In the genomic region with DNA sequence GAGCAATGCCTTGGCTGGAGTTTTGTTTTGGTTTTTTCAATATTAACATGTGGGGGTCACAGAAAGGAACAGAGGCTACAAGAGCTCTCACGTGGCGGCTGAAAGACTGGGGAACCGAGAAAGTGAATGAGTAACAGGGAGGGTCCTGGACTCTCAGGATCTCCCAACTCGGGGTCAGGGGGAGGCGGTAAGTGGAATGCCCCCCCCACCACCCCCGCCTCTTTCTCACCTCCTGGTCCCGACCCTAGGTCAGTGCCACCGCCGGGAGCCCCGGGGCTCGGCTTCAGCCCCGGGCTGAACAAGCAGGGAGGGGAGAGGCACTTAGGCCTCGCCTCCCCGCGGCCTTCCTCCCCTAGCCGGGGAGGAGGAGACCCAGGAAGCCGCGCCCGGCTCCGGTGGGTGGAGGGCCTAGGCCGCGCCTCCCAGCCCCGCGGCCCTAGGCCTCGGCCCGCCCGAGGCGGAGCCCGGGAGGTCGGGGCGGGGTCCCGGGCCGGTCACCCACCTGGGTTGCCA, we compare ENCODE assay signal across 8 cellular contexts. TPM values are rescaled to one million over a fixed set of nuclear protein-coding genes. Genes with fewer than 3 reads are reported as not detected.
DNase-seq lines count a peak whose midpoint lies in the region; ATAC-seq and TF ChIP-seq lines count a peak whose summit lies in the region.
"Not testable (repeated sequence)": the region's sequence is repeated elsewhere in the genome, so short reads cannot be mapped to it uniquely, and the experiment has no call there.

No MANE protein-coding gene starts in this region.

- TF ChIP-seq EP300 in upper lobe of left lung (IDR thresholded peaks at IDR 0.05), result not testable (repeated sequence)

- peak overlapping the region in 2 of 4 donors; percentile 61 to 93 for H3K4me3 ChIP-seq in adrenal gland
- peak overlapping the region; percentile 60 for H3K4me3 ChIP-seq in right cardiac atrium (ENCODE audit: low read length)
- peak overlapping the region; percentile 44 for H3K4me3 ChIP-seq in rectal smooth muscle tissue (ENCODE audit: low read length)
- H3K4me3 ChIP-seq in upper lobe of left lung, result peak overlapping the region; percentile 33 to 86 (median 68)

- ATAC-seq in HG02852 (IDR thresholded peaks at IDR 0.05; ENCODE audit: unreplicated experiment) (peak; percentile 85), right cardiac atrium (peak; percentile 98), upper lobe of left lung (ENCODE audit: low FRiP score in 2 of 2) (peak; percentile 99)

- TF ChIP-seq CTCF in GM13976 (IDR thresholded peaks at IDR 0.05; ENCODE audit: borderline replicate concordance, control extremely low read depth, extremely low read depth, insufficient read depth, missing control alignments); adrenal gland (IDR thresholded peaks at IDR 0.05); upper lobe of left lung (IDR thresholded peaks at IDR 0.05): not testable (repeated sequence)

- not testable (repeated sequence) for TF ChIP-seq POLR2A in adrenal gland (IDR thresholded peaks at IDR 0.05); upper lobe of left lung (IDR thresholded peaks at IDR 0.05)

- not testable (repeated sequence) for H3K9me3 ChIP-seq in adrenal gland (replicated peaks in 1 of 3); right cardiac atrium (ENCODE audit: control insufficient read depth, low read length); upper lobe of left lung

- not testable (repeated sequence) for H3K4me1 ChIP-seq in adrenal gland (replicated peaks in 1 of 2); right cardiac atrium (ENCODE audit: control insufficient read depth, insufficient read depth, low read length); rectal smooth muscle tissue (ENCODE audit: control insufficient read depth, insufficient read depth, low read length); upper lobe of left lung

- not testable (repeated sequence) for H3K27me3 ChIP-seq in adrenal gland; right cardiac atrium (ENCODE audit: control insufficient read depth, insufficient read depth); rectal smooth muscle tissue (ENCODE audit: control insufficient read depth, insufficient read depth, low read length); upper lobe of left lung

- WGBS in adrenal gland, 4 donors, result 0% methylated on average over 6 to 23 of the region's 33 CpGs
- under 1% methylated on average over 24 of the region's 33 CpGs for WGBS in right cardiac atrium
- WGBS in upper lobe of left lung, 2 donors, result 0% methylated on average over 6 to 12 of the region's 33 CpGs

- peak; percentile 74 for DNase-seq in GM13976 (ENCODE audit: low spot score)
- DNase-seq in NCI-H1436 (lab: John Stamatoyannopoulos, UW), result peak; percentile 52
- DNase-seq in T-helper 9 cell, result peak; percentile 79
- DNase-seq in adrenal gland, result peak; percentile 77 to 86 (median 84)
- DNase-seq in right cardiac atrium, result peak; percentile 88 to 94 (median 94)
- DNase-seq in upper lobe of left lung, result peak; percentile 92 to 95

- intact Hi-C loops in adrenal gland (cut with DNase I); right cardiac atrium (cut with DNase I): not testable (repeated sequence)

- in situ Hi-C loops in GM13976 (cut with MboI; ENCODE audit: low sequenced_read_pairs, unreplicated experiment), result not testable (repeated sequence)

- not testable (repeated sequence) for H3K36me3 ChIP-seq in adrenal gland (replicated peaks in 1 of 2); rectal smooth muscle tissue (ENCODE audit: control insufficient read depth, insufficient read depth, low read length); upper lobe of left lung

- H3K9ac ChIP-seq in rectal smooth muscle tissue (ENCODE audit: low read length), result not testable (repeated sequence)

- H3K27ac ChIP-seq in adrenal gland, result peak overlapping the region; percentile 82 to 98 (median 93)
- peak overlapping the region; percentile 93 for H3K27ac ChIP-seq in right cardiac atrium (ENCODE audit: low read length)
- H3K27ac ChIP-seq in rectal smooth muscle tissue (ENCODE audit: low read depth, low read length), result peak overlapping the region; percentile 90
- peak overlapping the region; percentile 92 to 98 (median 96) for H3K27ac ChIP-seq in upper lobe of left lung

RNA-seq across cellular contexts. Expression of a gene that starts 20.6 kb away (rescaled TPM):
- 10 to 100 TPM; 27.5 to 95.8 (median 80.3) TPM for total RNA-seq in adrenal gland
- polyA plus RNA-seq in adrenal gland, result 10 to 100 TPM; 53.5 to 95.6 (median 58.0) TPM
- 10 to 100 TPM; 43.0 to 50.9 (median 45.1) TPM for total RNA-seq in right cardiac atrium
- 31.8 TPM for polyA plus RNA-seq in right cardiac atrium
- 10 to 100 TPM; 24.2 to 63.7 (median 38.8) TPM for total RNA-seq in upper lobe of left lung

RNA-seq across cellular contexts. Expression of a gene that starts 35.8 kb away (rescaled TPM):
- total RNA-seq in adrenal gland (10 to 100 TPM; 37.6 to 67.7 (median 45.4) TPM), right cardiac atrium (10 to 100 TPM; 23.4 to 27.7 (median 25.4) TPM), upper lobe of left lung (10 to 100 TPM; 31.1 to 71.2 (median 40.3) TPM)
- polyA plus RNA-seq in adrenal gland (10 to 100 TPM; 33.7 to 65.4 (median 44.3) TPM), right cardiac atrium (19.1 TPM)

RNA-seq across cellular contexts. Expression of a gene that starts 40.1 kb away (rescaled TPM):
- total RNA-seq in adrenal gland (1 to 10 TPM in 1 of 8 donors, not detected in 7; 2.9 TPM), right cardiac atrium (under 1 TPM in 2 of 4 donors, not detected in 2; 0.35 to 0.94 TPM), upper lobe of left lung (1 to 10 TPM in 1 of 6 donors, not detected in 5; 1.6 TPM)
- polyA plus RNA-seq in adrenal gland (1 to 10 TPM in 1 of 3 donors, not detected in 2; 2.7 TPM), right cardiac atrium (0.86 TPM)

RNA-seq across cellular contexts. Expression of a gene that starts 47.8 kb away (rescaled TPM):
- total RNA-seq in adrenal gland, result 1 to 10 TPM in 7 of 8 donors, not detected in 1; 1.0 to 5.5 (median 2.8) TPM
- polyA plus RNA-seq in adrenal gland, result 10 to 100 TPM in 1 of 3 donors, 1 to 10 TPM in 1, under 1 TPM in 1; 0.75 to 19.8 (median 9.3) TPM
- 1 to 10 TPM; 1.1 to 3.6 (median 2.7) TPM for total RNA-seq in right cardiac atrium
- 1.6 TPM for polyA plus RNA-seq in right cardiac atrium
- total RNA-seq in upper lobe of left lung, result 10 to 100 TPM in 1 of 6 donors, 1 to 10 TPM in 5; 3.5 to 13.6 (median 7.1) TPM
